ENCODE assay signal across 8 cellular contexts in the genomic region with DNA sequence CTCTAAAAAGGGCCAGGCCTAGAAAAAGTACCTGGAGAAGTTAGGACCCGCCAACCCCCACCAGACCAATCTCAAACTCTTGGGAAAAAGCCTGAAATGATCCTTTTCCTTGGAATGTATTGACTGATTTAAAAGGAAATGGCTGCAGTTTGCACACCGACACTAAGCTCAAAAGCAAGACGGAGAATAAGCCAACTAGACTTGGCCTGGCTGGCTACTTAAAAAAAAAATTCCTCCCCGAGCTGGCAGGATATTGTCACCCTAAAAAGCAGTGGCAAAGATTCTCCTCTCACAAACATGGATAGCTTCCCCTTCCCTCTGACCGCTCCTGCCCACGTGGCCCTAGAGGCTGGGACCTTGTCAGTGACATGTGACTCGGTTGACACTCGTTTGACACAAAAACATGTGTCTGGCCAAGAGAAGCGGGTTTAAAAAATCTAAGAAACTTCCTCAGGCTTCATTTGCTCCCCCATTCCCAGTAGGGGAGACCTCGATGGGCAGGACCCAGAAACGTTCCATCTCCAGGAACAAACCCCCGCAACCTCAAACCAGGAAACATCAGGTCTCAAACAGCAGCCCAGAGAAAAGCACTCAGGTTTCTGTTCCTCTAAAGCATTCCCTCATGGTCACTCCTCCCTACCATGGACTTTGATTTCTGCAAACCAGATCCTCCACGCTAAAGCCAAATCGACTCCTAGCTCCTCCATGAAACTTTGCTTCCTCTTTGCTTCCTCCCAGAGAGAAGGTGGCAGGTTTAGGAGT. TPM values are rescaled to one million over a fixed set of nuclear protein-coding genes. Genes with fewer than 3 reads are reported as not detected.
DNase-seq lines count a peak whose midpoint lies in the region; ATAC-seq and TF ChIP-seq lines count a peak whose summit lies in the region.

No MANE protein-coding gene starts in this region.

- DNase-seq in AG10803 (ENCODE audit: low read depth) (peak; percentile 42), body of pancreas (peak; percentile 74 to 83 (median 80)), left colon (peak; percentile 61 to 75), stomach (peak; percentile 47), NCI-H69 (lab: John Stamatoyannopoulos, UW) (no peak)
- DNase-seq in Jurkat, Clone E6-1 (ENCODE audit: low read depth, low spot score), result no peak
- DNase-seq in stimulated activated CD8-positive, alpha-beta memory T cell treated with anti-CD3 and anti-CD28 coated beads, Interleukin-4, amount 100 ng/mL, for 48 hours, result no peak

- TF ChIP-seq CTCF in AG10803 (conservative IDR thresholded peaks at IDR 0.05; ENCODE audit: low read length) (no peak), body of pancreas (IDR thresholded peaks at IDR 0.05) (no peak), stomach (IDR thresholded peaks at IDR 0.05) (no peak)

- peak; percentile 12 for ATAC-seq in body of pancreas
- peak; percentile 37 for ATAC-seq in left colon
- no peak for ATAC-seq in HG03521 (IDR thresholded peaks at IDR 0.05; ENCODE audit: unreplicated experiment)

- H3K4me1 ChIP-seq in body of pancreas (peaks cover 37% of the 10 kb centered on the region), stomach (peaks cover 28 to 43% (median 35%) of the 10 kb centered on the region in 4 donors)

- H3K4me3 ChIP-seq in AG10803 (ENCODE audit: low read length), result peak overlapping the region; percentile 28
- peak overlapping the region; percentile 46 for H3K4me3 ChIP-seq in Jurkat, Clone E6-1 (ENCODE audit: low read length)
- no peak overlapping the region for H3K4me3 ChIP-seq in body of pancreas
- peak overlapping the region; percentile 51 to 99 (median 86) for H3K4me3 ChIP-seq in stomach

- no peaks in the 10 kb centered on the region for H3K36me3 ChIP-seq in body of pancreas (replicated peaks in 1 of 2; ENCODE audit: insufficient read depth in 1 of 2, low read depth in 2 of 2)
- peaks cover 0 to 10% (median 0%) of the 10 kb centered on the region in 4 donors for H3K36me3 ChIP-seq in stomach

- peak in 2 of 3 donors; percentile 41 to 50 for TF ChIP-seq POLR2A in body of pancreas (IDR thresholded peaks at IDR 0.05)
- no peak for TF ChIP-seq POLR2A in stomach (IDR thresholded peaks at IDR 0.05)

- H3K9me3 ChIP-seq in body of pancreas (no peaks in the 10 kb centered on the region), stomach (no peaks in the 10 kb centered on the region)

- 2 to 3% methylated on average over 14 of the region's 14 CpGs for WGBS in body of pancreas, 2 donors
- WGBS in stomach, 5 donors, result 12 to 16% (median 14%) methylated on average over 14 of the region's 14 CpGs

- TF ChIP-seq EP300 in stomach (IDR thresholded peaks at IDR 0.05), result no peak

- H3K27me3 ChIP-seq in body of pancreas (no peaks in the 10 kb centered on the region), stomach (no peaks in the 10 kb centered on the region)

- intact Hi-C loops in body of pancreas (cut with DNase I), result no loop called here
- intact Hi-C loops in left colon (cut with DNase I, micrococcal nuclease), result no loop called here
- intact Hi-C loops in stomach (cut with DNase I; ENCODE audit: low total_unique reads), result no loop called here

- H3K27ac ChIP-seq in body of pancreas, result peak overlapping the region; percentile 95 to 100 (median 100)
- H3K27ac ChIP-seq in stomach, result peak overlapping the region; percentile 94 to 100 (median 99)

RNA-seq across cellular contexts. Expression of a gene that starts 1.3 kb away (rescaled TPM):
- polyA plus RNA-seq in Jurkat, Clone E6-1 (2012; ENCODE audit: insufficient read depth, insufficient read length), result 7.7 TPM
- total RNA-seq in body of pancreas (1 to 10 TPM; 3.9 to 7.6 TPM), left colon (10 to 100 TPM; 11.6 to 12.0 TPM), stomach (10 to 100 TPM in 1 of 5 donors, 1 to 10 TPM in 3, under 1 TPM in 1; 0.58 to 27.2 (median 2.6) TPM)
- 1 to 10 TPM; 3.1 to 6.0 (median 3.6) TPM for polyA plus RNA-seq in stomach

RNA-seq across cellular contexts. Expression of a gene that starts 23.1 kb away (rescaled TPM):
- not detected for polyA plus RNA-seq in Jurkat, Clone E6-1 (2012; ENCODE audit: insufficient read depth, insufficient read length)
- not detected for total RNA-seq in body of pancreas
- not detected for total RNA-seq in left colon
- not detected for total RNA-seq in stomach
- polyA plus RNA-seq in stomach, result not detected

RNA-seq across cellular contexts. Expression of a gene that starts 26.8 kb away (rescaled TPM):
- 14.5 TPM for polyA plus RNA-seq in Jurkat, Clone E6-1 (2012; ENCODE audit: insufficient read depth, insufficient read length)
- 1 to 10 TPM; 1.3 to 3.6 TPM for total RNA-seq in body of pancreas
- 1 to 10 TPM; 1.9 to 3.6 TPM for total RNA-seq in left colon
- total RNA-seq in stomach, result 10 to 100 TPM in 1 of 5 donors, 1 to 10 TPM in 2, not detected in 2; 2.3 to 11.1 (median 4.0) TPM
- 1 to 10 TPM; 1.1 to 2.6 (median 1.5) TPM for polyA plus RNA-seq in stomach

RNA-seq across cellular contexts. Expression of a gene that starts 52.5 kb away (rescaled TPM):
- polyA plus RNA-seq in Jurkat, Clone E6-1 (2012; ENCODE audit: insufficient read depth, insufficient read length), result 79.0 TPM
- 10 to 100 TPM in 1 of 2 donors, 1 to 10 TPM in 1; 7.0 to 20.4 TPM for total RNA-seq in body of pancreas
- 10 to 100 TPM; 30.5 to 33.9 TPM for total RNA-seq in left colon
- 10 to 100 TPM in 2 of 5 donors, 1 to 10 TPM in 3; 7.1 to 37.3 (median 9.8) TPM for total RNA-seq in stomach
- 10 to 100 TPM; 21.2 to 32.9 (median 31.3) TPM for polyA plus RNA-seq in stomach

RNA-seq across cellular contexts. Expression of a gene that starts 57.1 kb away (rescaled TPM):
- not detected for polyA plus RNA-seq in Jurkat, Clone E6-1 (2012; ENCODE audit: insufficient read depth, insufficient read length)
- total RNA-seq in body of pancreas, result 10 to 100 TPM; 17.4 to 28.3 TPM
- total RNA-seq in left colon, result under 1 TPM; 0.59 to 0.79 TPM
- total RNA-seq in stomach, result 100 to 1,000 TPM in 1 of 5 donors, 10 to 100 TPM in 2, 1 to 10 TPM in 2; 4.2 to 100 (median 12.2) TPM
- 100 to 1,000 TPM in 1 of 3 donors, 10 to 100 TPM in 2; 20.7 to 141 (median 22.5) TPM for polyA plus RNA-seq in stomach

Comparison
In these comparisons a context has a peak if more than half of its experiments do, and no peak if none do; other contexts are left out.
1. DNase-seq: peak in AG10803 (single experiment), body of pancreas (4 of 4), left colon (2 of 2) and stomach (single experiment); none in Jurkat, Clone E6-1 (single experiment), NCI-H69 (single experiment) and stimulated activated CD8-positive, alpha-beta memory T cell treated with anti-CD3 and anti-CD28 coated beads, Interleukin-4, amount 100 ng/mL, for 48 hours (single experiment).
2. H3K4me3 ChIP-seq: peak in AG10803 (single experiment), Jurkat, Clone E6-1 (single experiment) and stomach (4 of 4); none in body of pancreas (0 of 2).
3. POLR2A ChIP-seq: peak in body of pancreas (2 of 3); none in stomach (0 of 4).